ENCODE assay signal across 8 cellular contexts in the genomic region with DNA sequence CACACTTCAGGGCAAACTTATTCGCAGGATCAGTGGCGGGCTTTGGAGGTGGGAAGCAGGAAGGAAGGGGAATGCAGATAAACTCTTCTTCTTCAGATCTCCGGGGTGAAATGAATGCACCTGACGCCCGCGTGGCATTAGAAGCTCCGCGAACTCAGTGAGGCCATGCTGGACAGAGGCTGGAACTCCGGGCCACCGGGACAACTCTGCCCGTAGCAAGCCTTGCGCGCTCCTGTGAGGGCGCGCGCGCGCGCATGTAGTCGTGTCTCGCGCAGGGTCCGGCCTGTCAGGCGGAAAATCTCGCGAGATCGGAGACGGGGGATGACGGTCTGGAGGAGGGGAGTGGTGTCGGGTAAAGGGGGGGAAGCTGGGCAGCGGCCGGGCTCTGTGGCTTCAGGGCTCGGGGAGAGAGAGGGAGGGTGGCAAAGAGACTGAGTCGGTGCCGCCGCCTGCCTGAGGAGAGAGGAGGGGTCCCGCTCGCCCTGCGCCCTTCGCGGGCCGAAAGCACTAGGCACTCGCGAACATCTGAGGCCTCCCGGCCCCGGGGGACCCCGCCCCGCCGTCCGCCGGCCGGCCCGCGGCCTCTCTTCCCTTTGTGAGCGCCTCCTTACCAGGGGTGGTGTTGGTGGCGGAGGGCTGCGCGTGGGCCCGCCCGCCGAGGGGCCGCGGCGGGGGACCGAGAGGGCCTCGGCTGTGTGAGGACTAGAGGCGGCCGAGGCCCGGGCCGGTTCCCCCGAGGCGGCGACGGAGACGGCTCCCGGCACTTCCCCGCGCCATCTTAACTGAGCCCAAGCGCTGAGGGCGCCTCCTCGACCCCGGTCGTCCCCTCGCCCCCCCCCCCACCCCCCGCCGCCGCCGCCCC. TPM values are rescaled to one million over a fixed set of nuclear protein-coding genes. Genes with fewer than 3 reads are reported as not detected.
DNase-seq lines count a peak whose midpoint lies in the region; ATAC-seq and TF ChIP-seq lines count a peak whose summit lies in the region.

TAOK1 (plus strand) TSS at position 370 of the 862 bp plus-strand sequence. CDS start 61,186 bp downstream, outside the sequence.

- ATAC-seq in HG03457 (IDR thresholded peaks at IDR 0.05; ENCODE audit: unreplicated experiment): peak; percentile 47

- H3K27me3 ChIP-seq in kidney epithelial cell (ENCODE audit: control insufficient read depth, insufficient read depth, low read length): no peaks in the 10 kb centered on the region

- peak within 1 kb of the TSS; percentile 90 for H3K4me3 ChIP-seq in choroid plexus epithelial cell (ENCODE audit: low read depth, low read length)
- peak within 1 kb of the TSS; percentile 94 for H3K4me3 ChIP-seq in kidney epithelial cell (ENCODE audit: low read depth, low read length)

- peak; percentile 98 for DNase-seq in AML-193 (lab: John Stamatoyannopoulos, UW)
- DNase-seq in GM19238 (ENCODE audit: insufficient read length, low spot score): peak; percentile 89
- DNase-seq in NCI-H526 (lab: John Stamatoyannopoulos, UW): peak; percentile 97 to 100
- peak; percentile 98 to 99 for DNase-seq in activated CD4-positive, alpha-beta T cell treated with anti-CD3 and anti-CD28 coated beads for 4 hours
- DNase-seq in choroid plexus epithelial cell (ENCODE audit: low read depth): peak; percentile 99
- peak; percentile 81 for DNase-seq in kidney epithelial cell (ENCODE audit: low read depth)
- peak; percentile 99 for DNase-seq in stimulated activated CD4-positive, alpha-beta T cell treated with anti-CD3 and anti-CD28 coated beads, Interleukin-15, amount 100 ng/mL, for 24 hours

- no peak for TF ChIP-seq CTCF in choroid plexus epithelial cell (conservative IDR thresholded peaks at IDR 0.05; ENCODE audit: low read depth, low read length)
- no peak for TF ChIP-seq CTCF in kidney epithelial cell (IDR thresholded peaks at IDR 0.05; ENCODE audit: insufficient read depth, low read length, poor library complexity, severe bottlenecking)

- H3K36me3 ChIP-seq in kidney epithelial cell (ENCODE audit: control insufficient read depth, insufficient read depth, low read length): no peaks in the 10 kb centered on the region

RNA-seq across cellular contexts. Expression of gene TAOK1, which starts in this region (rescaled TPM):
- total RNA-seq in kidney epithelial cell: 47.5 and 49.1 TPM in 2 replicates

Comparison
In these comparisons a context has a peak if more than half of its experiments do, and no peak if none do; other contexts are left out.
1. Peak in every context shown above with its lines: DNase-seq, ATAC-seq and H3K4me3 ChIP-seq.